Comparison of ENCODE assay signal across 10 cellular contexts in genomic region chr1:54272134-54272533, GRCh38.
DNase-seq lines count a peak whose midpoint lies in the region; ATAC-seq and TF ChIP-seq lines count a peak whose summit lies in the region.
"Had no signal": no experiment of that assay in that cellular context is flagged by ENCODE, and none has a peak within 500 bp of the region (broad histone marks: within the 10 kb centered on the region; RNA-seq: fewer than 3 reads in every experiment).

No MANE protein-coding gene starts in this region.

- no peaks in the 10 kb centered on the region for H3K36me3 ChIP-seq in body of pancreas (replicated peaks in 1 of 2; ENCODE audit: insufficient read depth in 1 of 2, low read depth in 2 of 2)

- no peak for TF ChIP-seq POLR2A in body of pancreas (IDR thresholded peaks at IDR 0.05)

- H3K4me3 ChIP-seq in body of pancreas: no peak overlapping the region

- H3K9me3 ChIP-seq in body of pancreas: no peaks in the 10 kb centered on the region

- peaks cover 49% of the 10 kb centered on the region for H3K4me1 ChIP-seq in body of pancreas

- peak overlapping the region in 3 of 4 donors; percentile 80 to 86 (median 84) for H3K27ac ChIP-seq in body of pancreas

- H3K27me3 ChIP-seq in body of pancreas: no peaks in the 10 kb centered on the region

- TF ChIP-seq CTCF in body of pancreas (IDR thresholded peaks at IDR 0.05): no peak

- no peak for ATAC-seq in body of pancreas
- ATAC-seq in left lobe of liver: peak; percentile 40
- no peak for ATAC-seq in HG03135 (IDR thresholded peaks at IDR 0.05; ENCODE audit: unreplicated experiment)
- ATAC-seq in HG02870 (IDR thresholded peaks at IDR 0.05; ENCODE audit: unreplicated experiment): no peak

- WGBS in body of pancreas, 2 donors: 63 to 71% methylated on average over 2 of the region's 2 CpGs

- intact Hi-C loops in body of pancreas (cut with DNase I): no loop called here

- DNase-seq in EH (ENCODE audit: low read depth) (peak; percentile 62), body of pancreas (no peak), left lobe of liver (ENCODE audit: low spot score) (peak; percentile 76), renal cortical epithelial cell (ENCODE audit: low read depth) (peak; percentile 52)
- DNase-seq in NK-92 treated with Interleukin-12 subunit alpha and Interleukin-12 subunit beta, amount 100 ng/mL, for 24 hours (lab: John Stamatoyannopoulos, UW): no peak
- DNase-seq in effector CD4-positive, alpha-beta T cell: no peak
- DNase-seq: DMS 273 treated with DMSO at 0.1 percent for 48 hours; naive thymus-derived CD8-positive, alpha-beta T cell had no signal

Comparison
In these comparisons a context has a peak if more than half of its experiments do, and no peak if none do; other contexts are left out.
1. DNase-seq: peak in EH (single experiment), left lobe of liver (single experiment) and renal cortical epithelial cell (single experiment); none in body of pancreas (0 of 4), NK-92 treated with Interleukin-12 subunit alpha and Interleukin-12 subunit beta, amount 100 ng/mL, for 24 hours (single experiment) and effector CD4-positive, alpha-beta T cell (single experiment).